Comparison of ENCODE assay signal across 23 cellular contexts in genomic region chr7:153518201-153518984, GRCh38.
"Had no signal": no experiment of that assay in that cellular context is flagged by ENCODE, and none has a peak within 500 bp of the region (broad histone marks: within the 10 kb centered on the region; RNA-seq: fewer than 3 reads in every experiment).

No MANE protein-coding gene starts in this region.

- H3K9ac ChIP-seq: KMS-11 had no signal

- ATAC-seq: activated CD4-positive, CD25-positive, alpha-beta regulatory T cell treated with anti-CD3 and anti-CD28 coated beads, Interleukin-2, amount 50 U/mL, for 24 hours; activated CD8-positive, alpha-beta T cell treated with anti-CD3 and anti-CD28 coated beads, Interleukin-2, amount 10 ng/mL, durations not matched to agents 7 days and 5 days; body of pancreas had no signal

- H3K4me3 ChIP-seq: ascending aorta, body of pancreas, cardiac muscle cell, MG63, Peyer's patch, SJSA1 had no signal

- DNase-seq: activated CD4-positive, alpha-beta T cell treated with anti-CD3 and anti-CD28 coated beads for 48 hours; activated CD4-positive, alpha-beta T cell treated with anti-CD3 and anti-CD28 coated beads, Interleukin-2, amount 50 U/mL, for 4 hours; activated CD8-positive, alpha-beta memory T cell treated with anti-CD3 and anti-CD28 coated beads, Interleukin-2, amount 50 U/mL, for 48 hours; activated CD8-positive, alpha-beta T cell treated with anti-CD3 and anti-CD28 coated beads, Interleukin-2, amount 10 ng/mL, durations not matched to agents 7 days and 5 days; activated naive CD4-positive, alpha-beta T cell; activated T-cell treated with anti-CD3 and anti-CD28 coated beads, Interleukin-2, amount 50 U/mL, for 1 hour; body of pancreas; MG63; MV-4-11; NCI-H1092 treated with DMSO at 0.1 percent for 48 hours; NCI-H1417 treated with DMSO at 0.1 percent for 48 hours; NCI-H1694; NCI-H2029; NCI-H2107; NCI-H446; NCI-H524; Peyer's patch; SHP77 had no signal

- H3K27ac ChIP-seq: ascending aorta, body of pancreas, cardiac muscle cell, KMS-11, Peyer's patch, SJSA1 had no signal

- H3K9me3 ChIP-seq: ascending aorta, body of pancreas, MG63, Peyer's patch had no signal

- H3K4me1 ChIP-seq: ascending aorta, body of pancreas, Peyer's patch, SJSA1 had no signal

- H3K36me3 ChIP-seq: ascending aorta, cardiac muscle cell, MG63, Peyer's patch, SJSA1 had no signal

- H3K4me2 ChIP-seq: KMS-11 had no signal

- H3K27me3 ChIP-seq: ascending aorta, body of pancreas, cardiac muscle cell, MG63, Peyer's patch, SJSA1 had no signal
